12 cellular contexts compared by ENCODE assay signal in the genomic region with DNA sequence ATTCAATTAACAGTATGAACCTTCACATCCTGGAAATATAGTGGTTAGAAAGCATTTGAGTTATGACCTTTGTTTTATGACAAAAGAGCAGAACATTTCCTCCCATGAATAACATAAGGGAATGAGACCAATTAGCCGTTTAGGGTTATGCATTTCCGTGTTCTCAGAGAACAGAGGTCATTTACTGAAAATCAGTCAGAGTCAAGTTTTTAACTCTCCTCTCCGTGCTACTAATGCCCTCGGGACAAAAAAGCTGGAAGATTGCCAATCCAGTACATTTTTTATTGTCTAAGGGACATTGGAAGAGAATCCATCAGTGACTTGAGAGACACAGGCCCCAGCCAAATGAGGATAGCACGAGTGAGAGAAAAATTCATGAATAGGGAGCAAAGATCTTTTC.
A peak's percentile ranks its signal among the peaks of the same experiment; 100 is the strongest.
DNase-seq lines count a peak whose midpoint lies in the region; ATAC-seq and TF ChIP-seq lines count a peak whose summit lies in the region.
"Had no signal": no experiment of that assay in that cellular context is flagged by ENCODE, and none has a peak within 500 bp of the region (broad histone marks: within the 10 kb centered on the region; RNA-seq: fewer than 3 reads in every experiment).

No MANE protein-coding gene starts in this region.

- TF ChIP-seq EP300 in gastroesophageal sphincter (IDR thresholded peaks at IDR 0.05): no peak

- H3K27ac ChIP-seq in SJCRH30 (no peak overlapping the region), gastroesophageal sphincter (no peak overlapping the region)
- H3K27ac ChIP-seq: neural progenitor cell had no signal

- 29 to 44% methylated on average over 5 of the region's 5 CpGs for WGBS in gastroesophageal sphincter (ENCODE audit: low coverage in 1 of 2), 2 donors

- TF ChIP-seq CTCF in gastroesophageal sphincter (IDR thresholded peaks at IDR 0.05): no peak

- DNase-seq in NCI-H2081 (lab: John Stamatoyannopoulos, UW): peak; percentile 16 to 33
- no peak for DNase-seq in NCI-H2081 treated with DMSO at 0.1 percent for 48 hours (lab: John Stamatoyannopoulos, UW)
- peak; percentile 53 to 77 for DNase-seq in SJCRH30
- no peak for DNase-seq in stimulated activated CD4-positive, alpha-beta T cell treated with anti-CD3 and anti-CD28 coated beads, Interleukin-15, amount 100 ng/mL, for 24 hours
- DNase-seq in COR-L47 (lab: John Stamatoyannopoulos, UW): no peak
- DNase-seq in Kasumi-1 (lab: John Stamatoyannopoulos, UW): no peak
- DNase-seq: ACHN; activated T-cell treated with anti-CD3 and anti-CD28 coated beads, Interleukin-2, amount 50 U/mL, for 72 hours; KG1 had no signal

- H3K4me3 ChIP-seq in SJCRH30: no peak overlapping the region
- H3K4me3 ChIP-seq in gastroesophageal sphincter: no peak overlapping the region
- H3K4me3 ChIP-seq in skeletal muscle satellite cell (ENCODE audit: low read length): no peak overlapping the region
- H3K4me3 ChIP-seq: neural progenitor cell had no signal

- peaks cover 6% of the 10 kb centered on the region for H3K4me1 ChIP-seq in SJCRH30
- no peaks in the 10 kb centered on the region for H3K4me1 ChIP-seq in gastroesophageal sphincter
- H3K4me1 ChIP-seq in skeletal muscle satellite cell (ENCODE audit: control insufficient read depth, insufficient read depth, low read length): peaks cover 11% of the 10 kb centered on the region
- H3K4me1 ChIP-seq: neural progenitor cell had no signal

- no peak for TF ChIP-seq POLR2A in gastroesophageal sphincter (IDR thresholded peaks at IDR 0.05)

- peak overlapping the region; percentile 3 for H3K4me2 ChIP-seq in skeletal muscle satellite cell (ENCODE audit: low read length)
- H3K4me2 ChIP-seq: neural progenitor cell had no signal

- H3K9me3 ChIP-seq in SJCRH30 (replicated peaks) (no peaks in the 10 kb centered on the region; the same call in 1 of the 2 replicates), gastroesophageal sphincter (peaks cover 0 to 8% (median 0%) of the 10 kb centered on the region in 3 donors), skeletal muscle satellite cell (replicated peaks; ENCODE audit: low read length) (no peaks in the 10 kb centered on the region)

- peak; percentile 43 for ATAC-seq in gastroesophageal sphincter
- ATAC-seq: activated T-cell treated with anti-CD3 and anti-CD28 coated beads, Interleukin-2, amount 50 U/mL, for 72 hours had no signal

- H3K27me3 ChIP-seq in SJCRH30 (no peaks in the 10 kb centered on the region), gastroesophageal sphincter (no peaks in the 10 kb centered on the region), skeletal muscle satellite cell (ENCODE audit: control insufficient read depth, insufficient read depth, low read length) (no peaks in the 10 kb centered on the region)
- H3K27me3 ChIP-seq: neural progenitor cell had no signal

- no peaks in the 10 kb centered on the region for H3K36me3 ChIP-seq in SJCRH30
- no peaks in the 10 kb centered on the region for H3K36me3 ChIP-seq in gastroesophageal sphincter
- H3K36me3 ChIP-seq in skeletal muscle satellite cell (ENCODE audit: insufficient read depth, low read length): no peaks in the 10 kb centered on the region
- H3K36me3 ChIP-seq: neural progenitor cell had no signal

- H3K9ac ChIP-seq in skeletal muscle satellite cell (ENCODE audit: low read depth, low read length): no peak overlapping the region
- H3K9ac ChIP-seq: neural progenitor cell had no signal

Comparison
In these comparisons a context has a peak if more than half of its experiments do, and no peak if none do; other contexts are left out.
1. DNase-seq: peak in NCI-H2081 (2 of 2) and SJCRH30 (2 of 2); none in NCI-H2081 treated with DMSO at 0.1 percent for 48 hours (single experiment), stimulated activated CD4-positive, alpha-beta T cell treated with anti-CD3 and anti-CD28 coated beads, Interleukin-15, amount 100 ng/mL, for 24 hours (single experiment), COR-L47 (single experiment) and Kasumi-1 (0 of 2).